Comparison of ENCODE assay signal across 21 cellular contexts in the genomic region with DNA sequence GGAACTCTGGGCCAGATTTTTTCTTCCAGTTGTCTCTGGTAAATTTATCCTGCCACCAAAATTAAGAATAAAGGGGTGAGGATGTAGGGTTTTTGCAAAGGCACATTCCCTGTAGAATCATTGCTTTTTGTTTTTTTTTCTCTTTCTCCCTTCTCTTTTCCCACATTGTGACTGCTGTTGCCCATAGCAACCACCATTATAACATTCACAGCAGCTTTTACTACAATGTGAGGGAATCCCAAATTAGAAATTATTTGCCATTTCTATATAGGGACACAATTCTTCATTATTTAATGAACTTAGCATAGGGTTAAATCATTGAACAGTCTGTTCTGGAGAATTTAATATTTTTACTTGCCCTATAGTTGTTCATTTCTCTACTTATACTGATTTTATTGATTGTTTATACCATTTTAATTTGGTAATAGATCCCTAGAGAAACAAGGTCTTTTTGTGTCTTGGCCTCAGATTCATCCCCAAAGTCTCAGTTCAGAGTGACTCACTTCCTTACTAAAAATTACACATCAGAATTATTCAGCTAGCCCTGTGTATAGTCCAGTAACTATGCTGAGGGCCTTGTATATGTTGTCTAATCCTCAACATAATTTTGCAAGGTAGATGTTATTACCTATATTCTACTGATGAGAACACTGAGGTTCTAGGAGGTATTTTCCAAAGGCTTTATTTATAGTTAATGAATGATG.
DNase-seq lines count a peak whose midpoint lies in the region; ATAC-seq and TF ChIP-seq lines count a peak whose summit lies in the region.
"Had no signal": no experiment of that assay in that cellular context is flagged by ENCODE, and none has a peak within 500 bp of the region (broad histone marks: within the 10 kb centered on the region; RNA-seq: fewer than 3 reads in every experiment).

No MANE protein-coding gene starts in this region.

- no peak overlapping the region for H2AFZ ChIP-seq in PC-9

- no peak overlapping the region for H3K4me2 ChIP-seq in PC-9

- no peaks in the 10 kb centered on the region for H3K9me2 ChIP-seq in PC-9 (ENCODE audit: insufficient read depth)

- BruUV-seq in PC-9 (replicated peaks; lab: Mats Ljungman, UMichigan), result no TSS peak

- H3K4me3 Mint-ChIP-seq in brain, result peak overlapping the region in 2 of 5 experiments; percentile 4 to 15
- H3K4me3 Mint-ChIP-seq: activated naive CD4-positive, alpha-beta T cell treated with anti-CD3 and anti-CD28 coated beads, Interleukin-2, amount 50 U/mL, for 24 hours; activated T-helper 1 cell treated with anti-CD3 and anti-CD28 coated beads, Interleukin-12 subunit alpha, Interleukin-12 subunit beta, Interleukin-2, Interleukin-4 antibody, amounts not matched to agents 30 ng/mL and 10 ng/mL and 1 ng/mL, durations not matched to agents 14 hours and 24 hours and 36 hours; endodermal cell had no signal

- H4K20me1 ChIP-seq in PC-9 (ENCODE audit: insufficient read depth), result no peaks in the 10 kb centered on the region

- H3K4me1 ChIP-seq in PC-9 (replicated peaks; ENCODE audit: insufficient read depth), result no peaks in the 10 kb centered on the region
- H3K4me1 ChIP-seq: lower lobe of right lung, right atrium auricular region, upper lobe of right lung had no signal

- TF ChIP-seq CTCF in brain (conservative IDR thresholded peaks at IDR 0.05) (no peak), PC-9 (conservative IDR thresholded peaks at IDR 0.05) (no peak)

- no peak overlapping the region for H3K27ac ChIP-seq in PC-9
- H3K27ac ChIP-seq: lower lobe of right lung, right atrium auricular region, upper lobe of right lung had no signal

- POLR2A ChIA-PET in PC-9 (lab: Charles Lee; ENCODE audit: unreplicated experiment), result no interaction called here

- H3F3A ChIP-seq in PC-9 (ENCODE audit: insufficient read depth, low read depth), result no peaks in the 10 kb centered on the region

- no peak for ATAC-seq in HG02678 (IDR thresholded peaks at IDR 0.05; ENCODE audit: unreplicated experiment)
- no peak for ATAC-seq in HG02970 (IDR thresholded peaks at IDR 0.05; ENCODE audit: low FRiP score, unreplicated experiment)
- ATAC-seq: lower lobe of right lung, upper lobe of right lung had no signal

- H3K9me3 Mint-ChIP-seq in brain, result peaks cover 4 to 13% (median 7%) of the 10 kb centered on the region in 5 experiments
- H3K9me3 Mint-ChIP-seq: activated naive CD4-positive, alpha-beta T cell treated with anti-CD3 and anti-CD28 coated beads, Interleukin-2, amount 50 U/mL, for 24 hours had no signal

- CTCF ChIA-PET in PC-9 (lab: Charles Lee), result no interaction called here

- DNase-seq in AG08396 (ENCODE audit: low spot score), result peak; percentile 27
- DNase-seq in LHCN-M2 (ENCODE audit: low read depth), result peak; percentile 50
- peak; percentile 14 for DNase-seq in iris pigment epithelial cell (ENCODE audit: low read depth)
- DNase-seq in PC-9, result no peak
- DNase-seq in SHP77 treated with DMSO at 0.1 percent for 48 hours (lab: John Stamatoyannopoulos, UW), result no peak
- DNase-seq: activated CD4-positive, CD25-positive, alpha-beta regulatory T cell treated with anti-CD3 and anti-CD28 coated beads, Interleukin-2, amount 50 U/mL, for 72 hours; C1 segment of cervical spinal cord; endodermal cell; hippocampal formation; lower lobe of right lung; NCI-H187; NCI-H748 treated with DMSO at 0.1 percent for 48 hours; nucleus accumbens; stimulated activated CD8-positive, alpha-beta memory T cell treated with anti-CD3 and anti-CD28 coated beads, Interleukin-4, amount 100 ng/mL, for 48 hours; upper lobe of right lung had no signal

- peaks cover 43% of the 10 kb centered on the region for H3K4me1 Mint-ChIP-seq in brain
- H3K4me1 Mint-ChIP-seq: activated naive CD4-positive, alpha-beta T cell treated with anti-CD3 and anti-CD28 coated beads, Interleukin-2, amount 50 U/mL, for 24 hours had no signal

- H3K27me3 ChIP-seq in PC-9 (ENCODE audit: insufficient read depth, low read depth), result no peaks in the 10 kb centered on the region
- H3K27me3 ChIP-seq: right atrium auricular region, upper lobe of right lung had no signal

- H3K27me3 Mint-ChIP-seq in brain, result no peaks in the 10 kb centered on the region

- peaks cover 14% of the 10 kb centered on the region for H3K36me3 Mint-ChIP-seq in brain
- H3K36me3 Mint-ChIP-seq: activated naive CD4-positive, alpha-beta T cell treated with anti-CD3 and anti-CD28 coated beads, Interleukin-2, amount 50 U/mL, for 24 hours had no signal

- H3K36me3 ChIP-seq in PC-9 (ENCODE audit: low read depth), result no peaks in the 10 kb centered on the region
- H3K36me3 ChIP-seq: lower lobe of right lung, right atrium auricular region, upper lobe of right lung had no signal

- no peak overlapping the region for H3K4me3 ChIP-seq in PC-9
- H3K4me3 ChIP-seq: lower lobe of right lung, right atrium auricular region, upper lobe of right lung had no signal

- intact Hi-C loops in PC-9 (cut with micrococcal nuclease; ENCODE audit: unreplicated experiment), result no loop called here

- no peaks in the 10 kb centered on the region for H3K79me2 ChIP-seq in PC-9 (ENCODE audit: low read depth)

- H3K9me3 ChIP-seq in PC-9 (ENCODE audit: insufficient read depth, low read depth), result no peaks in the 10 kb centered on the region
- H3K9me3 ChIP-seq: right atrium auricular region, upper lobe of right lung had no signal

- H3K27ac Mint-ChIP-seq in brain, result peak overlapping the region in 4 of 5 experiments; percentile 52 to 90 (median 64)
- H3K27ac Mint-ChIP-seq: activated naive CD4-positive, alpha-beta T cell treated with anti-CD3 and anti-CD28 coated beads, Interleukin-2, amount 50 U/mL, for 24 hours; activated T-helper 1 cell treated with anti-CD3 and anti-CD28 coated beads, Interleukin-12 subunit alpha, Interleukin-12 subunit beta, Interleukin-2, Interleukin-4 antibody, amounts not matched to agents 30 ng/mL and 10 ng/mL and 1 ng/mL, durations not matched to agents 14 hours and 24 hours and 36 hours; endodermal cell had no signal

Comparison
In these comparisons a context has a peak if more than half of its experiments do, and no peak if none do; other contexts are left out.
1. DNase-seq: peak in AG08396 (single experiment), LHCN-M2 (single experiment) and iris pigment epithelial cell (single experiment); none in PC-9 (0 of 2) and SHP77 treated with DMSO at 0.1 percent for 48 hours (single experiment).